Comparison of ENCODE assay signal across 8 cellular contexts in genomic region chr19:16888629-16889371, GRCh38. TPM values are rescaled to one million over a fixed set of nuclear protein-coding genes. Genes with fewer than 3 reads are reported as not detected.
DNase-seq lines count a peak whose midpoint lies in the region; ATAC-seq and TF ChIP-seq lines count a peak whose summit lies in the region.

Gene F2RL3 (plus strand): TSS chr19:16888999. CDS start chr19:16889190, 191 bp downstream.

- ATAC-seq in HG02973 (IDR thresholded peaks at IDR 0.05; ENCODE audit: unreplicated experiment), result peak; percentile 43
- peak; percentile 28 for ATAC-seq in body of pancreas
- peak; percentile 33 for ATAC-seq in naive thymus-derived CD4-positive, alpha-beta T cell
- ATAC-seq in omental fat pad (ENCODE audit: low FRiP score), result no peak
- ATAC-seq in HG03095 (IDR thresholded peaks at IDR 0.05; ENCODE audit: unreplicated experiment), result no peak

- POLR2A ChIA-PET in naive thymus-derived CD4-positive, alpha-beta T cell (lab: Charles Lee), result no interaction called here

- TF ChIP-seq CTCF in body of pancreas (IDR thresholded peaks at IDR 0.05), result no peak
- TF ChIP-seq CTCF in omental fat pad (IDR thresholded peaks at IDR 0.05), result no peak

- H3K9me3 Mint-ChIP-seq in naive thymus-derived CD4-positive, alpha-beta T cell, result peaks cover 0 to 6% (median 0%) of the 10 kb centered on the region in 11 donors

- H3K27me3 Mint-ChIP-seq in naive thymus-derived CD4-positive, alpha-beta T cell, result peaks cover 0 to 27% (median 17%) of the 10 kb centered on the region in 5 donors

- no peak within 1 kb of the TSS for H3K4me3 ChIP-seq in body of pancreas
- H3K4me3 ChIP-seq in naive thymus-derived CD4-positive, alpha-beta T cell (ENCODE audit: low read length), result no peak within 1 kb of the TSS

- 32 to 55% methylated on average over 12 to 23 of the region's 31 CpGs for WGBS in body of pancreas, 2 donors

- CTCF ChIA-PET in naive thymus-derived CD4-positive, alpha-beta T cell (lab: Charles Lee), result interaction anchor here (0.6 kb wide), 1 partner anchor 58 kb away, joined by 3 read pairs; no protein-coding TSS in a partner anchor

- H3K4me3 Mint-ChIP-seq in naive thymus-derived CD4-positive, alpha-beta T cell, result peak within 1 kb of the TSS in 2 of 10 donors; percentile 42 to 56

- H3K27ac Mint-ChIP-seq in naive thymus-derived CD4-positive, alpha-beta T cell, result peak within 1 kb of the TSS in 1 of 9 donors; percentile 73

- no peaks in the 10 kb centered on the region for H3K36me3 ChIP-seq in body of pancreas (replicated peaks in 1 of 2; ENCODE audit: insufficient read depth in 1 of 2, low read depth in 2 of 2)
- H3K36me3 ChIP-seq in naive thymus-derived CD4-positive, alpha-beta T cell (ENCODE audit: control insufficient read depth in 2 of 3, insufficient read depth in 3 of 3, low read length in 3 of 3), result no peaks in the 10 kb centered on the region

- peaks cover 0 to 22% (median 5%) of the 10 kb centered on the region in 7 donors for H3K4me1 Mint-ChIP-seq in naive thymus-derived CD4-positive, alpha-beta T cell

- TF ChIP-seq POLR2A in body of pancreas (IDR thresholded peaks at IDR 0.05), result peak in 1 of 3 donors; percentile 13

- H3K27me3 ChIP-seq in body of pancreas, result peaks cover 0 to 10% of the 10 kb centered on the region in 2 donors
- H3K27me3 ChIP-seq in naive thymus-derived CD4-positive, alpha-beta T cell (ENCODE audit: control insufficient read depth in 2 of 2, insufficient read depth in 2 of 2, low read length in 2 of 2), result no peaks in the 10 kb centered on the region

- DNase-seq in ELR (ENCODE audit: low read depth) (peak; percentile 27), body of pancreas (peak in 3 of 4 donors; percentile 27 to 35 (median 30)), NCI-H2107 treated with DMSO at 0.1 percent for 48 hours (lab: John Stamatoyannopoulos, UW; ENCODE audit: unreplicated experiment) (no peak), omental fat pad (ENCODE audit: low spot score) (no peak), activated gamma-delta T cell treated with Interleukin-2 at 50 U/mL for 16 hours (no peak)
- DNase-seq in naive thymus-derived CD4-positive, alpha-beta T cell, result no peak

- peak within 1 kb of the TSS in 3 of 4 donors; percentile 8 to 39 (median 36) for H3K27ac ChIP-seq in body of pancreas
- H3K27ac ChIP-seq in naive thymus-derived CD4-positive, alpha-beta T cell (ENCODE audit: low read depth, low read length), result no peak within 1 kb of the TSS

- intact Hi-C loops in body of pancreas (cut with DNase I), result no loop called here
- intact Hi-C loops in naive thymus-derived CD4-positive, alpha-beta T cell (cut with micrococcal nuclease), result no loop called here

- no peaks in the 10 kb centered on the region for H3K9me3 ChIP-seq in body of pancreas
- no peaks in the 10 kb centered on the region for H3K9me3 ChIP-seq in naive thymus-derived CD4-positive, alpha-beta T cell (ENCODE audit: control insufficient read depth in 2 of 3, low read length in 3 of 3)

- H3K4me1 ChIP-seq in body of pancreas, result no peaks in the 10 kb centered on the region
- no peaks in the 10 kb centered on the region for H3K4me1 ChIP-seq in naive thymus-derived CD4-positive, alpha-beta T cell (ENCODE audit: control insufficient read depth in 2 of 2, insufficient read depth in 2 of 2, low read length in 2 of 2)

- no peaks in the 10 kb centered on the region for H3K36me3 Mint-ChIP-seq in naive thymus-derived CD4-positive, alpha-beta T cell

RNA-seq across cellular contexts. Expression of gene F2RL3, which starts in this region (rescaled TPM):
- total RNA-seq in body of pancreas, result 1 to 10 TPM; 1.6 to 2.1 TPM
- total RNA-seq in naive thymus-derived CD4-positive, alpha-beta T cell, result under 1 TPM in 2 of 5 experiments, not detected in 3; 0.16 to 0.19 TPM
- not detected for polyA plus RNA-seq in naive thymus-derived CD4-positive, alpha-beta T cell
- 10 to 100 TPM in 2 of 4 donors, 1 to 10 TPM in 2; 4.1 to 31.8 (median 9.2) TPM for total RNA-seq in omental fat pad

Comparison
In these comparisons a context has a peak if more than half of its experiments do, and no peak if none do; other contexts are left out.
1. Peak in ATAC-seq in naive thymus-derived CD4-positive, alpha-beta T cell; RNA of the gene not detected or under 1 TPM.
2. DNase-seq: peak in ELR (single experiment) and body of pancreas (3 of 4); none in naive thymus-derived CD4-positive, alpha-beta T cell (0 of 9), NCI-H2107 treated with DMSO at 0.1 percent for 48 hours (single experiment), omental fat pad (single experiment) and activated gamma-delta T cell treated with Interleukin-2 at 50 U/mL for 16 hours (single experiment).
3. ATAC-seq: peak in HG02973 (single experiment) and body of pancreas (single experiment); none in omental fat pad (single experiment) and HG03095 (single experiment).